Comparison of ENCODE assay signal across 8 cellular contexts in genomic region chr1:245797592-245798366, GRCh38.
DNase-seq lines count a peak whose midpoint lies in the region; FAIRE-seq and TF ChIP-seq lines count a peak whose summit lies in the region.
"Had no signal": no experiment of that assay in that cellular context is flagged by ENCODE, and none has a peak within 500 bp of the region (broad histone marks: within the 10 kb centered on the region; RNA-seq: fewer than 3 reads in every experiment).

No MANE protein-coding gene starts in this region.

- intact Hi-C loops in tibial artery (cut with DNase I; ENCODE audit: low total_unique reads), result no loop called here

- H3K4me1 ChIP-seq in KMS-11 (ENCODE audit: low read depth, poor library complexity, severe bottlenecking) (no peaks in the 10 kb centered on the region), astrocyte (ENCODE audit: insufficient read depth, low read length) (no peaks in the 10 kb centered on the region), tibial artery (no peaks in the 10 kb centered on the region)

- H2AFZ ChIP-seq in KMS-11 (ENCODE audit: low read depth) (no peak overlapping the region), astrocyte (ENCODE audit: low read depth, low read length) (no peak overlapping the region)

- H3K27me3 ChIP-seq in KMS-11 (ENCODE audit: insufficient read depth, low read depth), result no peaks in the 10 kb centered on the region
- no peaks in the 10 kb centered on the region for H3K27me3 ChIP-seq in astrocyte (ENCODE audit: insufficient read depth, low read length)
- no peaks in the 10 kb centered on the region for H3K27me3 ChIP-seq in tibial artery

- no peaks in the 10 kb centered on the region for H3K9me3 ChIP-seq in astrocyte (ENCODE audit: insufficient read depth, low read depth, low read length)
- no peaks in the 10 kb centered on the region for H3K9me3 ChIP-seq in tibial artery

- H3K27me3 Mint-ChIP-seq in astrocyte (ENCODE audit: low read depth, unreplicated experiment) (peaks cover 2% of the 10 kb centered on the region), mesothelial cell of epicardium (ENCODE audit: low read depth) (no peaks in the 10 kb centered on the region)

- H4K20me1 ChIP-seq in KMS-11 (ENCODE audit: insufficient read depth) (no peaks in the 10 kb centered on the region), astrocyte (ENCODE audit: insufficient read depth, low read length) (no peaks in the 10 kb centered on the region)

- no peaks in the 10 kb centered on the region for H3K79me2 ChIP-seq in KMS-11 (ENCODE audit: insufficient read depth, low read depth)
- no peaks in the 10 kb centered on the region for H3K79me2 ChIP-seq in astrocyte (ENCODE audit: insufficient read depth, low read length)

- H3K4me3 ChIP-seq in KMS-11 (IDR thresholded peaks at IDR 0.05; ENCODE audit: insufficient read depth, low read depth, low read length), result no peak overlapping the region
- H3K4me3 ChIP-seq in astrocyte (ENCODE audit: insufficient read depth, low read depth, low read length), result no peak overlapping the region
- H3K4me3 ChIP-seq in tibial artery, result no peak overlapping the region

- TF ChIP-seq CTCF in KMS-11 (conservative IDR thresholded peaks at IDR 0.05; ENCODE audit: low read depth, low read length), result peak; percentile 43; the same call in 1 of the 2 replicates
- peak; percentile 36 for TF ChIP-seq CTCF in astrocyte (IDR thresholded peaks at IDR 0.05; ENCODE audit: insufficient read depth, low read depth, low read length)
- peak; percentile 64 for TF ChIP-seq CTCF in mesothelial cell of epicardium (IDR thresholded peaks at IDR 0.05; ENCODE audit: unreplicated experiment)
- no peak for TF ChIP-seq CTCF in tibial artery (IDR thresholded peaks at IDR 0.05)

- no peak for FAIRE-seq in astrocyte (lab: Jason Lieb, UNC)

- H3K4me3 Mint-ChIP-seq in astrocyte (ENCODE audit: unreplicated experiment) (no peak overlapping the region), mesothelial cell of epicardium (no peak overlapping the region)

- DNase-seq in ELF-1 (ENCODE audit: low read depth, low spot score) (peak; percentile 42), astrocyte (ENCODE audit: low read depth) (peak; percentile 44), mesothelial cell of epicardium (ENCODE audit: low spot score in 2 of 2, unreplicated experiment in 2 of 2) (no peak), tibial artery (no peak), NCI-H1930 (lab: John Stamatoyannopoulos, UW) (no peak)
- DNase-seq in stimulated activated CD4-positive, alpha-beta T cell treated with anti-CD3 and anti-CD28 coated beads, Interleukin-2, amount 100 ng/mL, for 48 hours, result no peak
- DNase-seq: NCI-H524 had no signal

- H3K27ac Mint-ChIP-seq in astrocyte (ENCODE audit: unreplicated experiment), result no peak overlapping the region
- no peak overlapping the region for H3K27ac Mint-ChIP-seq in mesothelial cell of epicardium

- no peak overlapping the region for H3K9ac ChIP-seq in KMS-11
- no peak overlapping the region for H3K9ac ChIP-seq in astrocyte (ENCODE audit: low read length)

- H3K36me3 Mint-ChIP-seq in astrocyte (ENCODE audit: low read depth, unreplicated experiment) (peaks cover 10% of the 10 kb centered on the region), mesothelial cell of epicardium (no peaks in the 10 kb centered on the region)

- H3K4me2 ChIP-seq in KMS-11 (no peak overlapping the region), astrocyte (ENCODE audit: low read length) (no peak overlapping the region)

- H3K27ac ChIP-seq in KMS-11 (no peak overlapping the region), astrocyte (ENCODE audit: low read depth, low read length) (no peak overlapping the region), tibial artery (no peak overlapping the region)

- no peaks in the 10 kb centered on the region for H3K36me3 ChIP-seq in KMS-11 (ENCODE audit: insufficient read depth)
- no peaks in the 10 kb centered on the region for H3K36me3 ChIP-seq in astrocyte (ENCODE audit: insufficient read depth, low read length)
- H3K36me3 ChIP-seq in tibial artery, result no peaks in the 10 kb centered on the region

- H3K9me3 Mint-ChIP-seq in astrocyte (ENCODE audit: unreplicated experiment) (no peaks in the 10 kb centered on the region), mesothelial cell of epicardium (no peaks in the 10 kb centered on the region)

- H3K4me1 Mint-ChIP-seq in astrocyte (ENCODE audit: low read depth, unreplicated experiment) (peaks cover 3% of the 10 kb centered on the region), mesothelial cell of epicardium (peaks cover 37% of the 10 kb centered on the region)

Comparison
In these comparisons a context has a peak if more than half of its experiments do, and no peak if none do; other contexts are left out.
1. DNase-seq: peak in ELF-1 (single experiment) and astrocyte (single experiment); none in mesothelial cell of epicardium (0 of 2), tibial artery (0 of 2), NCI-H1930 (0 of 2) and stimulated activated CD4-positive, alpha-beta T cell treated with anti-CD3 and anti-CD28 coated beads, Interleukin-2, amount 100 ng/mL, for 48 hours (0 of 2).
2. CTCF ChIP-seq: peak in KMS-11 (single experiment), astrocyte (single experiment) and mesothelial cell of epicardium (single experiment); none in tibial artery (0 of 2).